23 cellular contexts compared by ENCODE assay signal in genomic region chr1:161549652-161550051, GRCh38. TPM values are rescaled to one million over a fixed set of nuclear protein-coding genes. Genes with fewer than 3 reads are reported as not detected.
DNase-seq lines count a peak whose midpoint lies in the region; ATAC-seq and TF ChIP-seq lines count a peak whose summit lies in the region.
"Had no signal": no experiment of that assay in that cellular context is flagged by ENCODE, and none has a peak within 500 bp of the region (broad histone marks: within the 10 kb centered on the region; RNA-seq: fewer than 3 reads in every experiment).

Gene FCGR3A, minus strand, starts transcription at chr1:161549818. Its CDS starts 82 bp downstream, at chr1:161549736.

- H3K27ac Mint-ChIP-seq in MCF 10A (ENCODE audit: low read depth, unreplicated experiment), result no peak within 1 kb of the TSS
- no peak within 1 kb of the TSS for H3K27ac Mint-ChIP-seq in stimulated activated naive B cell treated with anti-CD40 and anti-IgM and Interleukin-4, amounts not matched to agents 10 μg/mL and 1 μg/mL and 100 μg/mL, for 72 hours
- H3K27ac Mint-ChIP-seq: activated CD4-positive, alpha-beta memory T cell treated with anti-CD3 and anti-CD28 coated beads for 36 hours; activated T-cell treated with anti-CD3 and anti-CD28 coated beads, Interleukin-2, amount 50 U/mL, for 72 hours; neural progenitor cell; T-helper 1 cell treated with Interleukin-12 subunit alpha and Interleukin-12 subunit beta and Interleukin-4 antibody, amounts not matched to agents 30 μg/mL and 1 μg/mL, for 36 hours had no signal

- intact Hi-C loops in breast epithelium (cut with DNase I; ENCODE audit: low total_unique reads), result no loop called here
- intact Hi-C loops in MCF 10A (cut with micrococcal nuclease), result no loop called here

- H3K9me3 ChIP-seq in breast epithelium, result no peaks in the 10 kb centered on the region
- H3K9me3 ChIP-seq: A549, esophagus muscularis mucosa had no signal

- DNase-seq in breast epithelium (ENCODE audit: low spot score in 2 of 2) (no peak), MCF 10A (ENCODE audit: unreplicated experiment) (no peak), omental fat pad (ENCODE audit: low spot score) (no peak), KBM-7 (no peak)
- no peak for DNase-seq in activated effector memory CD4-positive, alpha-beta T cell treated with anti-CD3 and anti-CD28 coated beads, Interleukin-2, amount 50 U/mL, for 16 hours
- DNase-seq in stimulated activated naive B cell treated with anti-CD40 and anti-IgM and Interleukin-4, amounts not matched to agents 10 μg/mL and 1 μg/mL and 100 μg/mL, for 72 hours, result no peak
- no peak for DNase-seq in activated CD4-positive, alpha-beta T cell treated with anti-CD3 and anti-CD28 coated beads for 48 hours
- DNase-seq: activated CD4-positive, alpha-beta memory T cell treated with anti-CD3 and anti-CD28 coated beads for 36 hours; activated T-cell treated with anti-CD3 and anti-CD28 coated beads, Interleukin-2, amount 50 U/mL, for 72 hours; DMS153; effector CD4-positive, alpha-beta T cell; mammary epithelial cell; NCI-H526; SHP77; WERI-Rb-1 had no signal

- H3K36me3 Mint-ChIP-seq in MCF 10A (ENCODE audit: insufficient read depth, unreplicated experiment), result no peaks in the 10 kb centered on the region
- H3K36me3 Mint-ChIP-seq in stimulated activated naive B cell treated with anti-CD40 and anti-IgM and Interleukin-4, amounts not matched to agents 10 μg/mL and 1 μg/mL and 100 μg/mL, for 72 hours, result no peaks in the 10 kb centered on the region
- H3K36me3 Mint-ChIP-seq: activated CD4-positive, alpha-beta memory T cell treated with anti-CD3 and anti-CD28 coated beads for 36 hours; neural progenitor cell had no signal

- TF ChIP-seq POLR2A in breast epithelium (IDR thresholded peaks at IDR 0.05), result no peak

- TF ChIP-seq CTCF in breast epithelium (IDR thresholded peaks at IDR 0.05), result no peak
- TF ChIP-seq CTCF in MCF 10A (IDR thresholded peaks at IDR 0.05; ENCODE audit: unreplicated experiment), result no peak
- TF ChIP-seq CTCF in omental fat pad (IDR thresholded peaks at IDR 0.05), result no peak

- H3K27me3 ChIP-seq in breast epithelium (no peaks in the 10 kb centered on the region), layer of hippocampus (ENCODE audit: control insufficient read depth, insufficient read depth, low read length) (no peaks in the 10 kb centered on the region)
- H3K27me3 ChIP-seq: neural progenitor cell had no signal

- H3K4me3 Mint-ChIP-seq in MCF 10A (ENCODE audit: unreplicated experiment), result no peak within 1 kb of the TSS
- H3K4me3 Mint-ChIP-seq in stimulated activated naive B cell treated with anti-CD40 and anti-IgM and Interleukin-4, amounts not matched to agents 10 μg/mL and 1 μg/mL and 100 μg/mL, for 72 hours, result no peak within 1 kb of the TSS
- H3K4me3 Mint-ChIP-seq: activated CD4-positive, alpha-beta memory T cell treated with anti-CD3 and anti-CD28 coated beads for 36 hours; neural progenitor cell; T-helper 1 cell treated with Interleukin-12 subunit alpha and Interleukin-12 subunit beta and Interleukin-4 antibody, amounts not matched to agents 30 μg/mL and 1 μg/mL, for 36 hours had no signal

- POLR2A ChIA-PET in MCF 10A (lab: Yijun Ruan, JAX), result no interaction called here

- no peaks in the 10 kb centered on the region for H3K36me3 ChIP-seq in breast epithelium
- H3K36me3 ChIP-seq: esophagus muscularis mucosa, neural progenitor cell, WERI-Rb-1 had no signal

- CTCF ChIA-PET in MCF 10A (lab: Yijun Ruan, JAX), result interaction anchor here (0.7 kb wide), 1 partner anchor 196 kb away, joined by 4 read pairs; no protein-coding TSS in a partner anchor

- no peaks in the 10 kb centered on the region for H3K4me1 Mint-ChIP-seq in MCF 10A (ENCODE audit: insufficient read depth, unreplicated experiment)
- H3K4me1 Mint-ChIP-seq in stimulated activated naive B cell treated with anti-CD40 and anti-IgM and Interleukin-4, amounts not matched to agents 10 μg/mL and 1 μg/mL and 100 μg/mL, for 72 hours, result peaks cover 9 to 13% of the 10 kb centered on the region in 2 donors
- H3K4me1 Mint-ChIP-seq: neural progenitor cell had no signal

- H3K27ac ChIP-seq in breast epithelium (no peak within 1 kb of the TSS), layer of hippocampus (ENCODE audit: low read depth, low read length) (peak within 1 kb of the TSS; percentile 58)
- H3K27ac ChIP-seq: A549, esophagus muscularis mucosa, neural progenitor cell, WERI-Rb-1 had no signal

- H3K4me3 ChIP-seq in breast epithelium, result no peak within 1 kb of the TSS
- H3K4me3 ChIP-seq: A549, esophagus muscularis mucosa, K562, neural progenitor cell had no signal

- no peaks in the 10 kb centered on the region for H3K27me3 Mint-ChIP-seq in MCF 10A (ENCODE audit: insufficient read depth, unreplicated experiment)
- no peaks in the 10 kb centered on the region for H3K27me3 Mint-ChIP-seq in stimulated activated naive B cell treated with anti-CD40 and anti-IgM and Interleukin-4, amounts not matched to agents 10 μg/mL and 1 μg/mL and 100 μg/mL, for 72 hours
- H3K27me3 Mint-ChIP-seq: activated CD4-positive, alpha-beta memory T cell treated with anti-CD3 and anti-CD28 coated beads for 36 hours had no signal

- in situ Hi-C loops in KBM-7 (cut with MboI; ENCODE audit: low pct_unique_long_range_greater_than_20kb, low sequenced_read_pairs), result no loop called here

- ATAC-seq in omental fat pad (ENCODE audit: low FRiP score), result no peak
- no peak for ATAC-seq in stimulated activated naive B cell treated with anti-CD40 and anti-IgM and Interleukin-4, amounts not matched to agents 10 μg/mL and 1 μg/mL and 100 μg/mL, for 72 hours (replicated peaks)
- ATAC-seq: A549; activated T-cell treated with anti-CD3 and anti-CD28 coated beads, Interleukin-2, amount 50 U/mL, for 72 hours; HCT116; K562 had no signal

- no TSS peak for BruUV-seq in MCF 10A (replicated peaks; lab: Mats Ljungman, UMichigan)

- H3K4me1 ChIP-seq in breast epithelium, result no peaks in the 10 kb centered on the region
- H3K4me1 ChIP-seq: A549, esophagus muscularis mucosa, neural progenitor cell had no signal

- no peaks in the 10 kb centered on the region for H3K9me3 Mint-ChIP-seq in MCF 10A (ENCODE audit: unreplicated experiment)
- no peaks in the 10 kb centered on the region for H3K9me3 Mint-ChIP-seq in stimulated activated naive B cell treated with anti-CD40 and anti-IgM and Interleukin-4, amounts not matched to agents 10 μg/mL and 1 μg/mL and 100 μg/mL, for 72 hours
- H3K9me3 Mint-ChIP-seq: activated CD4-positive, alpha-beta memory T cell treated with anti-CD3 and anti-CD28 coated beads for 36 hours; neural progenitor cell; T-helper 1 cell treated with Interleukin-12 subunit alpha and Interleukin-12 subunit beta and Interleukin-4 antibody, amounts not matched to agents 30 μg/mL and 1 μg/mL, for 36 hours had no signal

RNA-seq across cellular contexts. Expression of gene FCGR3A, which starts in this region (rescaled TPM):
- total RNA-seq in breast epithelium (10 to 100 TPM in 2 of 3 donors, 1 to 10 TPM in 1; 8.6 to 23.9 (median 12.9) TPM), MCF 10A (2022) (not detected in 2 replicates), omental fat pad (10 to 100 TPM; 27.6 to 44.3 (median 29.4) TPM)
- total RNA-seq: activated CD4-positive, alpha-beta memory T cell treated with anti-CD3 and anti-CD28 coated beads for 36 hours; mammary epithelial cell; renal cortical epithelial cell had no signal
